In the genomic region with DNA sequence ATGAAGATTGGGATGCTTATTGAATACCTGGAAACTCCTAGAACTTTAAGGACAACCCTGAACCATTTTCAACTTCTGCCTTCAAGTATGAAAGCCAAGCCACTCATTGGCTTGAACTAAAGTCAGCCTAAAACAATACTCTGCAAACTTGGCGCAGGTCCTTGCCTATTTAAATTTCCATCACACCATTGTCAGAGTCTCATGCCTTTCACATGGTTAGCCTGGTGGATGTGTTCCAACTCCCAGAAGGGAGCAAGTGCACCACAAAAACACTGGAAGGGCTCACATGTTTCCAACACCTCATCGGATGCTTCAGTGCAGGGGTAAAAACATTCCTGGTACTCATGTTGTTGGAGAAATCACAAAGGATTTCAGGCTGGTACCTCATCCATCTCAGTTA, we compare ENCODE assay signal across 18 cellular contexts.
DNase-seq lines count a peak whose midpoint lies in the region; ATAC-seq, FAIRE-seq and TF ChIP-seq lines count a peak whose summit lies in the region.
"Had no signal": no experiment of that assay in that cellular context is flagged by ENCODE, and none has a peak within 500 bp of the region (broad histone marks: within the 10 kb centered on the region; RNA-seq: fewer than 3 reads in every experiment).

No MANE protein-coding gene starts in this region.

- DNase-seq in AG20443 (ENCODE audit: low spot score), result peak; percentile 10
- no peak for DNase-seq in PC-3
- DNase-seq in endothelial cell of umbilical vein (ENCODE audit: low read depth, low spot score), result peak; percentile 52
- DNase-seq in activated T-helper 2 cell treated with anti-CD3 and anti-CD28 coated beads, Interferon-gamma antibody, Interleukin-2, Interleukin-4, amounts not matched to agents 10 μg/mL and 5 μg/mL and 100 μg/mL, durations not matched to agents 14 hours and 24 hours and 36 hours (ENCODE audit: low spot score), result no peak
- no peak for DNase-seq in erythroblast (lab: John Stamatoyannopoulos, UW)
- no peak for DNase-seq in activated T-cell treated with anti-CD3 and anti-CD28 coated beads, Interleukin-2, amount 50 U/mL, for 72 hours
- DNase-seq in occipital lobe (lab: John Stamatoyannopoulos, UW), result no peak
- DNase-seq: activated CD4-positive, CD25-positive, alpha-beta regulatory T cell treated with anti-CD3 and anti-CD28 coated beads, Interleukin-2, amount 50 U/mL, for 72 hours; activated effector memory CD4-positive, alpha-beta T cell treated with anti-CD3 and anti-CD28 coated beads, Interleukin-2, amount 50 U/mL, for 16 hours; amygdala; CD4-positive, alpha-beta T cell; DND-41; NCI-H187; nephron progenitor cell; retina; stimulated activated naive CD8-positive, alpha-beta T cell treated with anti-CD3 and anti-CD28 coated beads, Interleukin-15, amount 100 ng/mL, for 72 hours had no signal

- no peak for ATAC-seq in PC-3
- ATAC-seq in activated T-cell treated with anti-CD3 and anti-CD28 coated beads, Interleukin-2, amount 50 U/mL, for 72 hours (replicated peaks in 1 of 2), result no peak
- ATAC-seq: stimulated activated naive CD8-positive, alpha-beta T cell treated with anti-CD3 and anti-CD28 coated beads, Interleukin-15, amount 100 ng/mL, for 72 hours had no signal

- no peaks in the 10 kb centered on the region for H4K20me1 ChIP-seq in PC-3 (ENCODE audit: low read length)
- H4K20me1 ChIP-seq in endothelial cell of umbilical vein (replicated peaks; ENCODE audit: control insufficient read depth, extremely low read depth, insufficient read depth, low read length), result no peaks in the 10 kb centered on the region

- H3K4me3 ChIP-seq in PC-3 (ENCODE audit: low read length) (no peak overlapping the region), endothelial cell of umbilical vein (replicated peaks in 1 of 3; ENCODE audit: insufficient read depth in 1 of 3, low read depth in 1 of 3, low read length in 3 of 3) (no peak overlapping the region)

- no peak for FAIRE-seq in endothelial cell of umbilical vein (lab: Jason Lieb, UNC)
- FAIRE-seq: colon had no signal

- peak overlapping the region; percentile 39; the same call in 1 of the 2 replicates for H3K4me2 ChIP-seq in PC-3 (ENCODE audit: low read length)
- no peak overlapping the region for H3K4me2 ChIP-seq in endothelial cell of umbilical vein (ENCODE audit: insufficient read depth, low read length)

- dilution Hi-C loops in endothelial cell of umbilical vein (cut with MboI; ENCODE audit: extremely low pct_ligation_motif_present, low sequenced_read_pairs), result no loop called here

- no peak for TF ChIP-seq CTCF in PC-3 (conservative IDR thresholded peaks at IDR 0.05; ENCODE audit: low read depth, low read length)
- TF ChIP-seq CTCF in endothelial cell of umbilical vein (IDR thresholded peaks at IDR 0.05; ENCODE audit: extremely low read depth in 1 of 2, insufficient read depth in 1 of 2, low read depth in 1 of 2, low read length in 2 of 2), result no peak
- TF ChIP-seq CTCF in nephron (IDR thresholded peaks at IDR 0.05; ENCODE audit: unreplicated experiment in 3 of 3), result no peak

- H3K4me3 Mint-ChIP-seq in nephron, result no peak overlapping the region
- H3K4me3 Mint-ChIP-seq in activated T-helper 2 cell treated with anti-CD3 and anti-CD28 coated beads, Interferon-gamma antibody, Interleukin-2, Interleukin-4, amounts not matched to agents 10 μg/mL and 5 μg/mL and 100 μg/mL, durations not matched to agents 14 hours and 24 hours and 36 hours (ENCODE audit: low read depth), result no peak overlapping the region
- no peak overlapping the region for H3K4me3 Mint-ChIP-seq in activated T-cell treated with anti-CD3 and anti-CD28 coated beads, Interleukin-2, amount 50 U/mL, for 72 hours
- H3K4me3 Mint-ChIP-seq: CD4-positive, alpha-beta T cell; nephron progenitor cell; stimulated activated naive CD8-positive, alpha-beta T cell treated with anti-CD3 and anti-CD28 coated beads, Interleukin-15, amount 100 ng/mL, for 72 hours had no signal

- H3F3A ChIP-seq in PC-3 (ENCODE audit: low read length, unreplicated experiment), result no peaks in the 10 kb centered on the region

- BruUV-seq in PC-3 (replicated peaks; lab: Mats Ljungman, UMichigan), result no TSS peak
- no TSS peak for BruUV-seq in endothelial cell of umbilical vein (replicated peaks; lab: Mats Ljungman, UMichigan)

- H3K36me3 ChIP-seq in PC-3 (ENCODE audit: low read depth, low read length) (no peaks in the 10 kb centered on the region), endothelial cell of umbilical vein (ENCODE audit: control insufficient read depth in 2 of 2, extremely low read depth in 1 of 2, insufficient read depth in 2 of 2, low read length in 2 of 2) (no peaks in the 10 kb centered on the region)

- CTCF ChIA-PET in PC-3 (lab: Charles Lee) (interaction anchor here (1.2 kb wide), 1 partner anchor 107 kb away, joined by 4 read pairs; no protein-coding TSS in a partner anchor), endothelial cell of umbilical vein (lab: Charles Lee) (interaction anchor here (1.2 to 2.1 kb wide), 2 partner anchors 107 to 182 kb away, joined by 3 to 7 read pairs; no protein-coding TSS in a partner anchor)

- H3K9me1 ChIP-seq in endothelial cell of umbilical vein (replicated peaks; ENCODE audit: control insufficient read depth, extremely low read depth, insufficient read depth, low read length), result no peaks in the 10 kb centered on the region

- H3K9me3 Mint-ChIP-seq in nephron, result no peaks in the 10 kb centered on the region
- H3K9me3 Mint-ChIP-seq in activated T-helper 2 cell treated with anti-CD3 and anti-CD28 coated beads, Interferon-gamma antibody, Interleukin-2, Interleukin-4, amounts not matched to agents 10 μg/mL and 5 μg/mL and 100 μg/mL, durations not matched to agents 14 hours and 24 hours and 36 hours, result no peaks in the 10 kb centered on the region
- no peaks in the 10 kb centered on the region for H3K9me3 Mint-ChIP-seq in activated T-cell treated with anti-CD3 and anti-CD28 coated beads, Interleukin-2, amount 50 U/mL, for 72 hours
- H3K9me3 Mint-ChIP-seq: CD4-positive, alpha-beta T cell; stimulated activated naive CD8-positive, alpha-beta T cell treated with anti-CD3 and anti-CD28 coated beads, Interleukin-15, amount 100 ng/mL, for 72 hours had no signal

- no peaks in the 10 kb centered on the region for H3K79me2 ChIP-seq in PC-3 (ENCODE audit: low read length)
- no peaks in the 10 kb centered on the region for H3K79me2 ChIP-seq in endothelial cell of umbilical vein (ENCODE audit: control insufficient read depth, insufficient read depth, low read length)

- TF ChIP-seq POLR2A in endothelial cell of umbilical vein (IDR thresholded peaks at IDR 0.05; ENCODE audit: low read depth, low read length), result no peak
- TF ChIP-seq POLR2A in erythroblast (IDR thresholded peaks at IDR 0.05; ENCODE audit: low read length), result no peak

- peak overlapping the region; percentile 42 for H3K27ac ChIP-seq in PC-3 (ENCODE audit: low read length)
- H3K27ac ChIP-seq in endothelial cell of umbilical vein (ENCODE audit: insufficient read depth, low read depth, low read length), result no peak overlapping the region

- H3K36me3 Mint-ChIP-seq in nephron (ENCODE audit: low read depth), result no peaks in the 10 kb centered on the region
- no peaks in the 10 kb centered on the region for H3K36me3 Mint-ChIP-seq in activated T-helper 2 cell treated with anti-CD3 and anti-CD28 coated beads, Interferon-gamma antibody, Interleukin-2, Interleukin-4, amounts not matched to agents 10 μg/mL and 5 μg/mL and 100 μg/mL, durations not matched to agents 14 hours and 24 hours and 36 hours (ENCODE audit: low read depth)
- H3K36me3 Mint-ChIP-seq in activated T-cell treated with anti-CD3 and anti-CD28 coated beads, Interleukin-2, amount 50 U/mL, for 72 hours (ENCODE audit: insufficient read depth in 2 of 2), result no peaks in the 10 kb centered on the region

- peaks cover 52% of the 10 kb centered on the region for H3K4me1 Mint-ChIP-seq in nephron
- no peaks in the 10 kb centered on the region for H3K4me1 Mint-ChIP-seq in activated T-helper 2 cell treated with anti-CD3 and anti-CD28 coated beads, Interferon-gamma antibody, Interleukin-2, Interleukin-4, amounts not matched to agents 10 μg/mL and 5 μg/mL and 100 μg/mL, durations not matched to agents 14 hours and 24 hours and 36 hours (ENCODE audit: low read depth)
- no peaks in the 10 kb centered on the region for H3K4me1 Mint-ChIP-seq in activated T-cell treated with anti-CD3 and anti-CD28 coated beads, Interleukin-2, amount 50 U/mL, for 72 hours (ENCODE audit: low read depth)
- H3K4me1 Mint-ChIP-seq: stimulated activated naive CD8-positive, alpha-beta T cell treated with anti-CD3 and anti-CD28 coated beads, Interleukin-15, amount 100 ng/mL, for 72 hours had no signal

- H3K4me1 ChIP-seq in PC-3 (ENCODE audit: insufficient read depth, low read length), result peaks cover 21% of the 10 kb centered on the region
- peaks cover 16% of the 10 kb centered on the region for H3K4me1 ChIP-seq in endothelial cell of umbilical vein (ENCODE audit: control insufficient read depth, extremely low read depth, insufficient read depth, low read length)

- intact Hi-C loops in PC-3 (cut with micrococcal nuclease) (no loop called here), endothelial cell of umbilical vein (cut with micrococcal nuclease) (no loop called here)
- intact Hi-C loops in activated T-helper 2 cell treated with anti-CD3 and anti-CD28 coated beads, Interferon-gamma antibody, Interleukin-2, Interleukin-4, amounts not matched to agents 10 μg/mL and 5 μg/mL and 100 μg/mL, durations not matched to agents 14 hours and 24 hours and 36 hours (cut with micrococcal nuclease), result no loop called here

- POLR2A ChIA-PET in PC-3 (lab: Charles Lee; ENCODE audit: unreplicated experiment), result no interaction called here
- POLR2A ChIA-PET in endothelial cell of umbilical vein (lab: Charles Lee), result no interaction called here

- H3K9ac ChIP-seq in PC-3 (ENCODE audit: low read length) (no peak overlapping the region), endothelial cell of umbilical vein (replicated peaks; ENCODE audit: extremely low read depth, insufficient read depth, low read length) (no peak overlapping the region)

- H2AFZ ChIP-seq in PC-3 (ENCODE audit: low read length) (no peak overlapping the region), endothelial cell of umbilical vein (ENCODE audit: low read depth, low read length) (no peak overlapping the region)

- peak overlapping the region in 2 of 3 experiments; percentile 63 to 69 for H3K27ac Mint-ChIP-seq in nephron
- no peak overlapping the region for H3K27ac Mint-ChIP-seq in activated T-helper 2 cell treated with anti-CD3 and anti-CD28 coated beads, Interferon-gamma antibody, Interleukin-2, Interleukin-4, amounts not matched to agents 10 μg/mL and 5 μg/mL and 100 μg/mL, durations not matched to agents 14 hours and 24 hours and 36 hours
- no peak overlapping the region for H3K27ac Mint-ChIP-seq in activated T-cell treated with anti-CD3 and anti-CD28 coated beads, Interleukin-2, amount 50 U/mL, for 72 hours
- H3K27ac Mint-ChIP-seq: CD4-positive, alpha-beta T cell; nephron progenitor cell; stimulated activated naive CD8-positive, alpha-beta T cell treated with anti-CD3 and anti-CD28 coated beads, Interleukin-15, amount 100 ng/mL, for 72 hours had no signal

- H3K9me2 ChIP-seq in PC-3 (replicated peaks; ENCODE audit: low read length), result no peaks in the 10 kb centered on the region

- H3K27me3 Mint-ChIP-seq in nephron (ENCODE audit: low read depth), result no peaks in the 10 kb centered on the region
- H3K27me3 Mint-ChIP-seq in activated T-helper 2 cell treated with anti-CD3 and anti-CD28 coated beads, Interferon-gamma antibody, Interleukin-2, Interleukin-4, amounts not matched to agents 10 μg/mL and 5 μg/mL and 100 μg/mL, durations not matched to agents 14 hours and 24 hours and 36 hours (ENCODE audit: low read depth), result peaks cover 19% of the 10 kb centered on the region
- peaks cover 11% of the 10 kb centered on the region for H3K27me3 Mint-ChIP-seq in activated T-cell treated with anti-CD3 and anti-CD28 coated beads, Interleukin-2, amount 50 U/mL, for 72 hours (ENCODE audit: low read depth)
- H3K27me3 Mint-ChIP-seq: CD4-positive, alpha-beta T cell; stimulated activated naive CD8-positive, alpha-beta T cell treated with anti-CD3 and anti-CD28 coated beads, Interleukin-15, amount 100 ng/mL, for 72 hours had no signal

- H3K27me3 ChIP-seq in PC-3 (ENCODE audit: low read length) (no peaks in the 10 kb centered on the region), endothelial cell of umbilical vein (ENCODE audit: control insufficient read depth in 2 of 2, insufficient read depth in 2 of 2, low read length in 2 of 2) (no peaks in the 10 kb centered on the region)

- H3K9me3 ChIP-seq in PC-3 (ENCODE audit: low read length), result no peaks in the 10 kb centered on the region
- H3K9me3 ChIP-seq in endothelial cell of umbilical vein (replicated peaks; ENCODE audit: control insufficient read depth, insufficient read depth, low read length), result no peaks in the 10 kb centered on the region

Comparison
In these comparisons a context has a peak if more than half of its experiments do, and no peak if none do; other contexts are left out.
1. DNase-seq: peak in AG20443 (single experiment) and endothelial cell of umbilical vein (single experiment); none in PC-3 (single experiment), activated T-helper 2 cell treated with anti-CD3 and anti-CD28 coated beads, Interferon-gamma antibody, Interleukin-2, Interleukin-4, amounts not matched to agents 10 μg/mL and 5 μg/mL and 100 μg/mL, durations not matched to agents 14 hours and 24 hours and 36 hours (single experiment), erythroblast (0 of 2), activated T-cell treated with anti-CD3 and anti-CD28 coated beads, Interleukin-2, amount 50 U/mL, for 72 hours (0 of 2) and occipital lobe (single experiment).
2. H3K27ac Mint-ChIP-seq: peak in nephron (2 of 3); none in activated T-helper 2 cell treated with anti-CD3 and anti-CD28 coated beads, Interferon-gamma antibody, Interleukin-2, Interleukin-4, amounts not matched to agents 10 μg/mL and 5 μg/mL and 100 μg/mL, durations not matched to agents 14 hours and 24 hours and 36 hours (single experiment) and activated T-cell treated with anti-CD3 and anti-CD28 coated beads, Interleukin-2, amount 50 U/mL, for 72 hours (single experiment).